8 cellular contexts compared by ENCODE assay signal in genomic region chr1:234971586-234972297, GRCh38.
DNase-seq lines count a peak whose midpoint lies in the region; ATAC-seq and TF ChIP-seq lines count a peak whose summit lies in the region.

No MANE protein-coding gene starts in this region.

- peak; percentile 5 for DNase-seq in activated naive CD4-positive, alpha-beta T cell treated with anti-CD3 and anti-CD28 coated beads for 36 hours
- DNase-seq in activated naive CD4-positive, alpha-beta T cell (lab: John Stamatoyannopoulos, UW), result no peak
- DNase-seq in activated T-cell treated with anti-CD3 and anti-CD28 coated beads, Interleukin-2, amount 50 U/mL, for 72 hours, result no peak
- DNase-seq in lower lobe of right lung (no peak), upper lobe of left lung (no peak), NCI-H524 treated with DMSO at 0.1 percent for 48 hours (lab: John Stamatoyannopoulos, UW) (no peak)
- DNase-seq in stimulated activated CD4-positive, alpha-beta T cell treated with anti-CD3 and anti-CD28 coated beads, Interleukin-4, amount 100 ng/mL, for 4 hours, result no peak

- 69 to 78% methylated on average over 9 of the region's 9 CpGs for WGBS in upper lobe of left lung, 2 donors

- H3K4me1 ChIP-seq in lower lobe of right lung, result peaks cover 64% of the 10 kb centered on the region
- peaks cover 49 to 69% (median 52%) of the 10 kb centered on the region in 4 donors for H3K4me1 ChIP-seq in upper lobe of left lung

- H3K27me3 ChIP-seq in lower lobe of right lung (ENCODE audit: low read depth) (no peaks in the 10 kb centered on the region), upper lobe of left lung (no peaks in the 10 kb centered on the region)

- CTCF ChIA-PET in activated naive CD4-positive, alpha-beta T cell treated with anti-CD3 and anti-CD28 coated beads for 36 hours (lab: Charles Lee), result no interaction called here

- H3K4me3 Mint-ChIP-seq in activated naive CD4-positive, alpha-beta T cell treated with anti-CD3 and anti-CD28 coated beads for 36 hours, result no peak overlapping the region
- H3K4me3 Mint-ChIP-seq in activated T-cell treated with anti-CD3 and anti-CD28 coated beads, Interleukin-2, amount 50 U/mL, for 72 hours, result peak overlapping the region; percentile 29 to 33

- no peaks in the 10 kb centered on the region for H3K36me3 ChIP-seq in lower lobe of right lung
- H3K36me3 ChIP-seq in upper lobe of left lung, result no peaks in the 10 kb centered on the region

- peaks cover 59% of the 10 kb centered on the region for H3K4me1 Mint-ChIP-seq in activated naive CD4-positive, alpha-beta T cell treated with anti-CD3 and anti-CD28 coated beads for 36 hours (ENCODE audit: low read depth)
- peaks cover 83% of the 10 kb centered on the region for H3K4me1 Mint-ChIP-seq in activated T-cell treated with anti-CD3 and anti-CD28 coated beads, Interleukin-2, amount 50 U/mL, for 72 hours (ENCODE audit: low read depth)

- H3K9me3 ChIP-seq in lower lobe of right lung (no peaks in the 10 kb centered on the region), upper lobe of left lung (no peaks in the 10 kb centered on the region)

- peak; percentile 30 to 36 for ATAC-seq in activated T-cell treated with anti-CD3 and anti-CD28 coated beads, Interleukin-2, amount 50 U/mL, for 72 hours (replicated peaks in 1 of 2)
- ATAC-seq in lower lobe of right lung (no peak), upper lobe of left lung (ENCODE audit: low FRiP score in 2 of 2) (no peak), HG03521 (IDR thresholded peaks at IDR 0.05; ENCODE audit: unreplicated experiment) (no peak)

- H3K27ac ChIP-seq in lower lobe of right lung (peak overlapping the region; percentile 84), upper lobe of left lung (peak overlapping the region; percentile 81 to 86 (median 82))

- H3K9me3 Mint-ChIP-seq in activated naive CD4-positive, alpha-beta T cell treated with anti-CD3 and anti-CD28 coated beads for 36 hours, result no peaks in the 10 kb centered on the region
- peaks cover 0 to 4% of the 10 kb centered on the region in 2 donors for H3K9me3 Mint-ChIP-seq in activated T-cell treated with anti-CD3 and anti-CD28 coated beads, Interleukin-2, amount 50 U/mL, for 72 hours

- intact Hi-C loops in activated naive CD4-positive, alpha-beta T cell treated with anti-CD3 and anti-CD28 coated beads for 36 hours (cut with micrococcal nuclease), result loop anchor here (1.0 to 2.0 kb wide), 3 partner anchors 8 to 471 kb away; no protein-coding TSS in a partner anchor
- intact Hi-C loops in lower lobe of right lung (cut with DNase I), result no loop called here

- H3K4me3 ChIP-seq in lower lobe of right lung, result no peak overlapping the region
- H3K4me3 ChIP-seq in upper lobe of left lung, result no peak overlapping the region

- TF ChIP-seq EP300 in upper lobe of left lung (IDR thresholded peaks at IDR 0.05), result no peak

- H3K27ac Mint-ChIP-seq in activated naive CD4-positive, alpha-beta T cell treated with anti-CD3 and anti-CD28 coated beads for 36 hours, result peak overlapping the region; percentile 88
- peak overlapping the region; percentile 64 for H3K27ac Mint-ChIP-seq in activated T-cell treated with anti-CD3 and anti-CD28 coated beads, Interleukin-2, amount 50 U/mL, for 72 hours

- no peaks in the 10 kb centered on the region for H3K36me3 Mint-ChIP-seq in activated naive CD4-positive, alpha-beta T cell treated with anti-CD3 and anti-CD28 coated beads for 36 hours (ENCODE audit: low read depth)
- H3K36me3 Mint-ChIP-seq in activated T-cell treated with anti-CD3 and anti-CD28 coated beads, Interleukin-2, amount 50 U/mL, for 72 hours (ENCODE audit: insufficient read depth in 2 of 2), result peaks cover 9 to 13% of the 10 kb centered on the region in 2 donors

- TF ChIP-seq CTCF in lower lobe of right lung (IDR thresholded peaks at IDR 0.05) (no peak), upper lobe of left lung (IDR thresholded peaks at IDR 0.05) (no peak)

- H3K27me3 Mint-ChIP-seq in activated naive CD4-positive, alpha-beta T cell treated with anti-CD3 and anti-CD28 coated beads for 36 hours (ENCODE audit: low read depth), result no peaks in the 10 kb centered on the region
- H3K27me3 Mint-ChIP-seq in activated T-cell treated with anti-CD3 and anti-CD28 coated beads, Interleukin-2, amount 50 U/mL, for 72 hours (ENCODE audit: low read depth), result no peaks in the 10 kb centered on the region

- TF ChIP-seq POLR2A in upper lobe of left lung (IDR thresholded peaks at IDR 0.05), result no peak

Comparison
In these comparisons a context has a peak if more than half of its experiments do, and no peak if none do; other contexts are left out.
1. ATAC-seq: peak in activated T-cell treated with anti-CD3 and anti-CD28 coated beads, Interleukin-2, amount 50 U/mL, for 72 hours (2 of 2); none in lower lobe of right lung (0 of 2), upper lobe of left lung (0 of 2) and HG03521 (single experiment).